11 cellular contexts compared by ENCODE assay signal in the genomic region with DNA sequence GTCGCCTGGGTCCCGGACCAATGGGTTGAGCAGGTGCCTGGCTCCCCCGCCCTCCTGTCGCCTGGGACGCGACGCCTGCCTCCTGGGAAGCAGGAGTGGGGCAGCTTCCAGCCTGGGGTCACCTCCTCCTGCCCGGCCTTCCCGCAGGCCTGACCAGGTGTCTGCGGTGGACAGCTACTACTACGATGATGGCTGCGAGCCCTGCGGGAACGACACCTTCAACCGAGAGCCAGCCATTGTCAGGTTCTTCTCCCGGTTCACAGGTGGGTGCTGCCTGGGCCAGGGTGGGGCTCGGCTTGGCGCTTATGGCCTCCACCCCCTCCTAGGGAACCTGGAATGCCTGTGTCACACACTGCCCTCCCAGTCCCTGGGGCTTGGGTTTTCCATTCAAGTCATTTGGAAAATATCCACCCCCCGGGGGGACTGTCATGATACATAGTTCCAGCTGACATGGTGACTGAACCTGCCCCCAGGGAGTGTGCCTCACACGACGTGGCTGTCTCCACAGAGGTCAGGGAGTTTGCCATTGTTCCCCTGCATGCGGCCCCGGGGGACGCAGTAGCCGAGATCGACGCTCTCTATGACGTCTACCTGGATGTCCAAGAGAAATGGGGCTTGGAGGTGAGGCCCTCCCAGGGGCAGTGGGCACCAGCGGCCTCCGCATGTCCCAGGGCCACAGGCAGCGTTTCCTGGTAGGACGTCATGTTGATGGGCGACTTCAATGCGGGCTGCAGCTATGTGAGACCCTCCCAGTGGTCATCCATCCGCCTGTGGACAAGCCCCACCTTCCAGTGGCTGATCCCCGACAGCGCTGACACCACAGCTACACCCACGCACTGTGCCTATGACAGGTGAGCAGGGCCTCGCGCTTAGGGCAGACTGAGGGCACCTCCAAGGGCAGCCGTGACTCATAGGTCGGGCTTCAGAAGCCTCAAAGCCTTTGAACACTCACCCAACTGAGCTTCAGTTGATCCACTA. TPM values are rescaled to one million over a fixed set of nuclear protein-coding genes. Genes with fewer than 3 reads are reported as not detected.
A peak's percentile ranks its signal among the peaks of the same experiment; 100 is the strongest.
DNase-seq lines count a peak whose midpoint lies in the region; FAIRE-seq and TF ChIP-seq lines count a peak whose summit lies in the region.
"Had no signal": no experiment of that assay in that cellular context is flagged by ENCODE, and none has a peak within 500 bp of the region (broad histone marks: within the 10 kb centered on the region; RNA-seq: fewer than 3 reads in every experiment).

No MANE protein-coding gene starts in this region.

- H3K36me3 ChIP-seq in small intestine (ENCODE audit: control insufficient read depth in 2 of 2, insufficient read depth in 2 of 2, low read length in 2 of 2) = peaks cover 18 to 31% of the 10 kb centered on the region in 2 donors

- peaks cover 0 to 2% of the 10 kb centered on the region in 2 donors for H3K4me1 ChIP-seq in small intestine (ENCODE audit: control insufficient read depth in 2 of 2, insufficient read depth in 1 of 2, low read depth in 1 of 2, low read length in 1 of 2)

- FAIRE-seq in small intestine (lab: Jason Lieb, UNC) = no peak

- H3K27me3 ChIP-seq in small intestine (ENCODE audit: control insufficient read depth in 2 of 2, insufficient read depth in 2 of 2, low read length in 2 of 2) = no peaks in the 10 kb centered on the region

- H3K4me3 ChIP-seq in fibroblast of mammary gland (ENCODE audit: control insufficient read depth, low read depth, low read length) (no peak overlapping the region), small intestine (ENCODE audit: low read depth in 1 of 2, low read length in 2 of 2) (peak overlapping the region in 1 of 2 donors; percentile 62)
- H3K4me3 ChIP-seq: skin epidermis had no signal

- 33 to 74% (median 60%) methylated on average over 39 to 42 of the region's 42 CpGs for WGBS in small intestine, 3 donors

- TF ChIP-seq CTCF in fibroblast of mammary gland (conservative IDR thresholded peaks at IDR 0.05; ENCODE audit: control insufficient read depth, insufficient read depth, low read depth, low read length) = no peak

- peak overlapping the region; percentile 41 to 73 for H3K27ac ChIP-seq in small intestine (ENCODE audit: low read depth in 1 of 2, low read length in 1 of 2)
- H3K27ac ChIP-seq in substantia nigra (ENCODE audit: low read depth, low read length, poor library complexity, severe bottlenecking) = no peak overlapping the region
- H3K27ac ChIP-seq: skin epidermis had no signal

- no peaks in the 10 kb centered on the region for H3K9me3 ChIP-seq in small intestine (ENCODE audit: control insufficient read depth, low read depth)

- DNase-seq in ELR (ENCODE audit: low read depth) = peak; percentile 29
- DNase-seq in LHCN-M2 (ENCODE audit: low read depth) = peak; percentile 26
- DNase-seq in fibroblast of mammary gland (ENCODE audit: low read depth) = peak; percentile 5
- DNase-seq in small intestine = peak; percentile 71
- no peak for DNase-seq in ecto neural progenitor cell (ENCODE audit: low spot score)
- DNase-seq in T-helper 1 cell = no peak
- no peak for DNase-seq in substantia nigra (lab: John Stamatoyannopoulos, UW)
- DNase-seq: COR-L47; Karpas-422; stimulated activated naive CD4-positive, alpha-beta T cell had no signal

RNA-seq across cellular contexts. Expression of gene DNASE1, which starts 2.3 kb away (rescaled TPM):
- total RNA-seq in LHCN-M2 (2014; rRNA removed) = 7.3 and 10.6 TPM in 2 replicates
- polyA plus RNA-seq in LHCN-M2 (2012) = 7.0 TPM
- 100 to 1,000 TPM in 2 of 3 donors, 10 to 100 TPM in 1; 75.4 to 290 (median 249) TPM for polyA plus RNA-seq in small intestine

RNA-seq across cellular contexts. Expression of gene SLX4, which starts 45.4 kb away (rescaled TPM):
- 6.8 and 7.0 TPM in 2 replicates for total RNA-seq in LHCN-M2 (2014; rRNA removed)
- 3.5 TPM for polyA plus RNA-seq in LHCN-M2 (2012)
- 1 to 10 TPM; 1.1 to 3.0 (median 2.5) TPM for polyA plus RNA-seq in small intestine

Comparison
In these comparisons a context has a peak if more than half of its experiments do, and no peak if none do; other contexts are left out.
1. DNase-seq: peak in ELR (single experiment), LHCN-M2 (single experiment), fibroblast of mammary gland (single experiment) and small intestine (single experiment); none in ecto neural progenitor cell (single experiment), T-helper 1 cell (0 of 5) and substantia nigra (0 of 49).